In the genomic region with DNA sequence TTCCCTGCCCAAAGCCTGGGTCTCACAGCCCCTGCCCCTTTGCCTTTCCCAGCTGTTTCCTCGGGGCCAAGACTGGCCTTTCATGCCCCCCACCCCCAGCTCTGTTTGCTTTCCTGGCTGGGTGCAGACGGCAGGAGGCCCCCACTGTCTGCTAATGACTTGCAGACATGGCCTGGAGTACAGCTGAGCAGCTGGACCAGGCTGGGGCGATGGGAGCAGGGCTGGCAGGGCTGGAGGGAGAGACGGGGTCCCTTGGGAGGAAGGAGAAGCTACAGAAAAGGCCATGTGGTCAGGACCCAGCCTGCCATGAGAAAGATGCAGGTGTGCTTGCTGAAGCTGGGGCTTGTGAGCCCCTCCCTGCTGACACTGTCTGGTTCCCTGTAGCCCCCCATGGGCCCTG, we compare ENCODE assay signal across 17 cellular contexts. TPM values are rescaled to one million over a fixed set of nuclear protein-coding genes. Genes with fewer than 3 reads are reported as not detected.
DNase-seq lines count a peak whose midpoint lies in the region; ATAC-seq lines count a peak whose summit lies in the region.
"Had no signal": no experiment of that assay in that cellular context is flagged by ENCODE, and none has a peak within 500 bp of the region (broad histone marks: within the 10 kb centered on the region; RNA-seq: fewer than 3 reads in every experiment).

No MANE protein-coding gene starts in this region.

- no peak overlapping the region for H3K9ac ChIP-seq in mesendoderm (ENCODE audit: low read length)

- H3K4ac ChIP-seq in mesendoderm (ENCODE audit: low read depth, low read length): no peak overlapping the region

- peak overlapping the region; percentile 5 for H3K56ac ChIP-seq in mesendoderm (ENCODE audit: low read length)

- no peak overlapping the region for H2BK15ac ChIP-seq in mesendoderm (replicated peaks; ENCODE audit: low read depth)

- no peaks in the 10 kb centered on the region for H3K36me3 ChIP-seq in mesendoderm (ENCODE audit: control insufficient read depth, insufficient read depth, low read length)
- H3K36me3 ChIP-seq: SJCRH30 had no signal

- no peak overlapping the region for H2BK120ac ChIP-seq in mesendoderm (ENCODE audit: low read depth, low read length)

- no peak overlapping the region for H4K8ac ChIP-seq in mesendoderm (ENCODE audit: low read depth, low read length)

- no CpG with 5 or more reads among the region's 4 CpGs for WGBS in mesendoderm (ENCODE audit: extremely low coverage, insufficient coverage, low lambda C conversion rate)

- no peak overlapping the region for H3K27ac ChIP-seq in mesendoderm (ENCODE audit: low read depth, low read length)
- H3K27ac ChIP-seq: C4-2B, PC-9, RWPE1, SJCRH30 had no signal

- no peak overlapping the region for H2AK5ac ChIP-seq in mesendoderm (ENCODE audit: low read length)

- DNase-seq in Right ventricle myocardium superior (peak; percentile 21), Right ventricle myocardium inferior (ENCODE audit: missing footprints) (no peak), NCI-H69 (lab: John Stamatoyannopoulos, UW) (peak; percentile 8), mesendoderm (no peak), A172 (ENCODE audit: low spot score) (no peak), KBM-7 (no peak), NCI-H2081 (lab: John Stamatoyannopoulos, UW) (no peak)
- DNase-seq: DMS79 treated with DMSO at 0.1 percent for 48 hours, NCI-H1417 treated with DMSO at 0.1 percent for 48 hours, NCI-H2029, PC-9, SJCRH30, SW 1271, T-helper 2 cell had no signal

- no peak overlapping the region for H2BK5ac ChIP-seq in mesendoderm (ENCODE audit: low read length)

- H3K79me2 ChIP-seq in mesendoderm (ENCODE audit: control insufficient read depth, insufficient read depth, low read length): no peaks in the 10 kb centered on the region

- H4K5ac ChIP-seq in mesendoderm (ENCODE audit: low read length): no peak overlapping the region

- H3K4me2 ChIP-seq in mesendoderm (ENCODE audit: low read length): no peak overlapping the region
- H3K4me2 ChIP-seq: PC-9 had no signal

- H3K27me3 ChIP-seq in mesendoderm (ENCODE audit: insufficient read depth, low read length, poor library complexity): no peaks in the 10 kb centered on the region
- H3K27me3 ChIP-seq: SJCRH30 had no signal

- H3K4me1 ChIP-seq in mesendoderm (ENCODE audit: control insufficient read depth, low read depth, low read length): peaks cover 2% of the 10 kb centered on the region
- H3K4me1 ChIP-seq: SJCRH30 had no signal

- H3K79me1 ChIP-seq in mesendoderm (ENCODE audit: low read length): no peaks in the 10 kb centered on the region

- intact Hi-C loops in Right ventricle myocardium superior (cut with DNase I): no loop called here
- intact Hi-C loops in Right ventricle myocardium inferior (cut with DNase I): no loop called here

- no peak overlapping the region for H3K23ac ChIP-seq in mesendoderm (ENCODE audit: low read length)

- H3K4me3 ChIP-seq in mesendoderm (ENCODE audit: low read length): no peak overlapping the region
- H3K4me3 ChIP-seq: K562, PC-9, SJCRH30 had no signal

- in situ Hi-C loops in KBM-7 (cut with MboI; ENCODE audit: low pct_unique_long_range_greater_than_20kb, low sequenced_read_pairs): no loop called here

- no peak overlapping the region for H3K18ac ChIP-seq in mesendoderm (ENCODE audit: low read length)

- ATAC-seq in Right ventricle myocardium superior (ENCODE audit: poor library complexity) (no peak), Right ventricle myocardium inferior (no peak)
- ATAC-seq: K562 had no signal

RNA-seq across cellular contexts. Expression of a gene that starts 28.3 kb away (rescaled TPM):
- total RNA-seq in Right ventricle myocardium superior (13.3 TPM), Right ventricle myocardium inferior (15.3 TPM)
- polyA plus RNA-seq in mesendoderm (2013, experiment 1 of 2): 41.2 TPM
- 42.6 TPM for polyA plus RNA-seq in mesendoderm (2013, experiment 2 of 2)
- total RNA-seq in A172 (2014; rRNA removed; shearing (Covaris generic)): 42.0 and 50.5 TPM in 2 replicates

Comparison
In these comparisons a context has a peak if more than half of its experiments do, and no peak if none do; other contexts are left out.
1. DNase-seq: peak in Right ventricle myocardium superior (single experiment) and NCI-H69 (single experiment); none in Right ventricle myocardium inferior (single experiment), mesendoderm (single experiment), A172 (single experiment), KBM-7 (single experiment) and NCI-H2081 (0 of 2).